8 cellular contexts compared by ENCODE assay signal in the genomic region with DNA sequence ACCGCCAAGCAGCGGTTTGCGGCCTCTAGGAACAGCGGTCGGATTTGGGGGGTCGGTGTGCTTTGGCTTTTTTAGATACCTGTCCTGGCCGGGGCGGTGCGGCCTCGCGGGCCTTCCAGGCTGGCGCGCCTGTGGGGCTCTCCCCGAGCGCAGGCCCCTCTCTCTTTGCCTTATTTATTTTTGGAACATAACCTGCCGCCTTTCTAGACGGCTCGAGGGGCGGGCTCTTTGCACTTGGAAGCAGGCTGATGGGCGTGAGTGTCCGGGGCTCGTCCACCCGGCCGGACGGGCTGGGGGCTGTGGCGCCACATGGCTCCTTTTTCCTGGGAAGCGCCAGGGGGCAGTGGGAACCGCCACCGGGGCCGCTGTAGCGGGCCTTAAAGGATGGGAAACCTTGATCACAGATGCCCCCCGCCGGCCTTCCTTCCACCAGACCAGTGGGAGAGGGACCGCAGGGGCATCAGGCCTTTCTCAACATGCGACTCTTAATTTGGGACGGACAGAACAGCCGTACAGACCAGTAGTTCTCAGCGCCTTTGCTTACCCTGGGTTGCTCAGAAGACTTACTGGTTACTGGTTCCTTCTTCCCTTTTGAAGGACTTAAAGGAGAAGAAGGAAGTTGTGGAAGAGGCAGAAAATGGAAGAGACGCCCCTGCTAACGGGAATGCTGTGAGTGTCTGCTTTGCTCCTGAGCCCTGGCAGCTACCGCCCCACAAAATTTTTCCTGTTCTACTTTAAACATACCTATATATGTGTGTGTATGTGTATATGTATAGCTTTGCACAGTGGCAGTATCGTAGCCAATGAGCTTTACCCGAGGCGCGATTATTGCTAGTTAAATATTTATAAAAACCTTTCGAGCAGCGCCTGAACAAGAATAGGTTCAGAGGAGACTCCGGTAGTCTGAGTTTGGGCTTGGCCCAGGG. TPM values are rescaled to one million over a fixed set of nuclear protein-coding genes. Genes with fewer than 3 reads are reported as not detected.
DNase-seq lines count a peak whose midpoint lies in the region; ATAC-seq and FAIRE-seq lines count a peak whose summit lies in the region.

No MANE protein-coding gene starts in this region.

- peak overlapping the region; percentile 62 for H3K27ac ChIP-seq in adipose tissue (ENCODE audit: low read depth, low read length)
- H3K27ac ChIP-seq in iPS-18a (ENCODE audit: low read length), result no peak overlapping the region
- H3K27ac ChIP-seq in small intestine (ENCODE audit: low read depth in 1 of 2, low read length in 1 of 2), result peak overlapping the region; percentile 78 to 88

- H3K36me3 ChIP-seq in iPS-18a (ENCODE audit: control insufficient read depth, low read depth, low read length) (peaks cover 40% of the 10 kb centered on the region), small intestine (ENCODE audit: control insufficient read depth in 2 of 2, insufficient read depth in 2 of 2, low read length in 2 of 2) (peaks cover 8% of the 10 kb centered on the region in 2 donors)

- peak overlapping the region; percentile 99 for H3K9ac ChIP-seq in iPS-18a (ENCODE audit: low read length)

- H3K4me3 ChIP-seq in iPS-18a (ENCODE audit: low read length), result peak overlapping the region; percentile 98
- H3K4me3 ChIP-seq in small intestine (ENCODE audit: low read depth in 1 of 2, low read length in 2 of 2), result peak overlapping the region; percentile 95 to 99

- 2 to 6% (median 5%) methylated on average over 48 of the region's 48 CpGs for WGBS in adipose tissue, 3 donors
- 0 to 2% (median 1%) methylated on average over 38 to 48 of the region's 48 CpGs for WGBS in small intestine, 3 donors

- H3K4me1 ChIP-seq in iPS-18a (ENCODE audit: control insufficient read depth, low read depth, low read length) (peaks cover 15% of the 10 kb centered on the region), small intestine (ENCODE audit: control insufficient read depth in 2 of 2, insufficient read depth in 1 of 2, low read depth in 1 of 2, low read length in 1 of 2) (peaks cover 0 to 8% of the 10 kb centered on the region in 2 donors)

- ATAC-seq in GM18519 (IDR thresholded peaks at IDR 0.05; ENCODE audit: low FRiP score, unreplicated experiment), result no peak

- H3K9me3 ChIP-seq in iPS-18a (ENCODE audit: control insufficient read depth, low read depth, low read length) (no peaks in the 10 kb centered on the region), small intestine (ENCODE audit: control insufficient read depth, low read depth) (no peaks in the 10 kb centered on the region)

- H3K27me3 ChIP-seq in iPS-18a (ENCODE audit: control insufficient read depth, insufficient read depth, low read length), result no peaks in the 10 kb centered on the region
- no peaks in the 10 kb centered on the region for H3K27me3 ChIP-seq in small intestine (ENCODE audit: control insufficient read depth in 2 of 2, insufficient read depth in 2 of 2, low read length in 2 of 2)

- peak; percentile 12 for DNase-seq in COR-L47 (lab: John Stamatoyannopoulos, UW)
- peak; percentile 11 for DNase-seq in LoVo (ENCODE audit: low spot score)
- peak; percentile 77 for DNase-seq in small intestine
- DNase-seq in activated gamma-delta T cell (lab: John Stamatoyannopoulos, UW), result no peak
- DNase-seq in NCI-H2107 (lab: John Stamatoyannopoulos, UW), result no peak

- no peak for FAIRE-seq in small intestine (lab: Jason Lieb, UNC)

RNA-seq across cellular contexts. Expression of gene PTMA, which starts 2.7 kb away (rescaled TPM):
- polyA plus RNA-seq in adipose tissue (1,000 to 10,000 TPM; 1,266 to 1,426 (median 1,342) TPM), small intestine (1,000 to 10,000 TPM; 1,019 to 2,156 (median 1,110) TPM)

Comparison
In these comparisons a context has a peak if more than half of its experiments do, and no peak if none do; other contexts are left out.
1. DNase-seq: peak in COR-L47 (single experiment), LoVo (single experiment) and small intestine (single experiment); none in activated gamma-delta T cell (single experiment) and NCI-H2107 (single experiment).